Comparison of ENCODE assay signal across 1 cellular context in genomic region chr12:121217066-121217465, GRCh38.
TF ChIP-seq lines count a peak whose summit lies in the region.

No MANE protein-coding gene starts in this region.

TF ChIP-seq in HepG2, 621 proteins besides CTCF, POLR2A, EP300 and RAD21 (continued from another document and continues in another):
- TF ChIP-seq ZBTB40 (IDR thresholded peaks at IDR 0.05) (no peak), ZBTB40 (CRISPR knock-in tag; IDR thresholded peaks at IDR 0.05) (no peak), ZNF383 (CRISPR knock-in tag; IDR thresholded peaks at IDR 0.05; ENCODE audit: borderline replicate concordance) (no peak), RFX5 (IDR thresholded peaks at IDR 0.05; ENCODE audit: low read depth, low read length) (no peak), MED13 (CRISPR knock-in tag; IDR thresholded peaks at IDR 0.05) (no peak), TGIF2 (CRISPR knock-in tag; IDR thresholded peaks at IDR 0.05) (no peak), RFX1 (IDR thresholded peaks at IDR 0.05) (no peak), HOXA3 (CRISPR knock-in tag; IDR thresholded peaks at IDR 0.05) (0 out of 2 replicates have a peak, but pooled peaks have one; percentile 20), NCOA2 (CRISPR knock-in tag; IDR thresholded peaks at IDR 0.05) (no peak), JUN (CRISPR knock-in tag; IDR thresholded peaks at IDR 0.05) (0 out of 2 replicates have a peak, but pooled peaks have one; percentile 29), CEBPG (CRISPR knock-in tag; IDR thresholded peaks at IDR 0.05) (no peak), TCF7 (IDR thresholded peaks at IDR 0.05; ENCODE audit: low read depth) (no peak), ZBTB43 (CRISPR knock-in tag; conservative IDR thresholded peaks at IDR 0.05) (peak; percentile 87), CBX2 (IDR thresholded peaks at IDR 0.05; ENCODE audit: low read depth, low read length) (no peak), CBX2 (CRISPR knock-in tag; IDR thresholded peaks at IDR 0.05; ENCODE audit: low read depth) (no peak), ZFP90 (CRISPR knock-in tag; IDR thresholded peaks at IDR 0.05; ENCODE audit: borderline replicate concordance) (no peak), TOPORS (CRISPR knock-in tag; IDR thresholded peaks at IDR 0.05) (no peak), ZNF10 (CRISPR knock-in tag; IDR thresholded peaks at IDR 0.05; ENCODE audit: borderline replicate concordance, low read depth) (no peak), ZNF883 (CRISPR knock-in tag; IDR thresholded peaks at IDR 0.05; ENCODE audit: not compliant biosample characterization) (no peak), ZNF207 (IDR thresholded peaks at IDR 0.05; ENCODE audit: borderline replicate concordance) (no peak), PAWR (CRISPR knock-in tag; IDR thresholded peaks at IDR 0.05; ENCODE audit: borderline replicate concordance) (no peak), XBP1 (CRISPR knock-in tag; IDR thresholded peaks at IDR 0.05) (no peak), ATF7 (IDR thresholded peaks at IDR 0.05) (no peak), ATF7 (CRISPR knock-in tag; IDR thresholded peaks at IDR 0.05) (no peak), MLLT10 (CRISPR knock-in tag; IDR thresholded peaks at IDR 0.05) (no peak), ZBTB38 (CRISPR knock-in tag; IDR thresholded peaks at IDR 0.05) (peak; percentile 34; the same call in 1 of the 2 replicates), ZNF441 (CRISPR knock-in tag; IDR thresholded peaks at IDR 0.05; ENCODE audit: borderline replicate concordance) (peak; percentile 52; the same call in 1 of the 2 replicates), GMEB2 (CRISPR knock-in tag; IDR thresholded peaks at IDR 0.05; ENCODE audit: low read depth) (no peak), ZBTB14 (CRISPR knock-in tag; IDR thresholded peaks at IDR 0.05) (no peak), CHCHD3 (CRISPR knock-in tag; IDR thresholded peaks at IDR 0.05) (no peak), SALL1 (CRISPR knock-in tag; IDR thresholded peaks at IDR 0.05) (peak; percentile 34; the same call in 1 of the 2 replicates), ZNF672 (CRISPR knock-in tag; IDR thresholded peaks at IDR 0.05) (no peak), ELF4 (CRISPR knock-in tag; IDR thresholded peaks at IDR 0.05; ENCODE audit: borderline replicate concordance) (no peak), ZNF570 (CRISPR knock-in tag; IDR thresholded peaks at IDR 0.05; ENCODE audit: borderline replicate concordance) (no peak), ZNF263 (CRISPR knock-in tag; IDR thresholded peaks at IDR 0.05) (no peak), ZFP36 (IDR thresholded peaks at IDR 0.05; ENCODE audit: borderline replicate concordance, low read depth, low read length, partially characterized antibody) (no peak), SNAPC4 (CRISPR knock-in tag; IDR thresholded peaks at IDR 0.05) (no peak), TRIM24 (CRISPR knock-in tag; IDR thresholded peaks at IDR 0.05) (no peak), PAX8 (CRISPR knock-in tag; IDR thresholded peaks at IDR 0.05; ENCODE audit: borderline replicate concordance) (no peak), ZNF138 (CRISPR knock-in tag; IDR thresholded peaks at IDR 0.05; ENCODE audit: low read depth) (no peak), SSRP1 (CRISPR knock-in tag; IDR thresholded peaks at IDR 0.05) (no peak), ZSCAN9 (CRISPR knock-in tag; IDR thresholded peaks at IDR 0.05; ENCODE audit: borderline replicate concordance) (0 out of 2 replicates have a peak, but pooled peaks have one; percentile 41), ZFP36L2 (CRISPR knock-in tag; IDR thresholded peaks at IDR 0.05) (no peak), MED8 (CRISPR knock-in tag; IDR thresholded peaks at IDR 0.05; ENCODE audit: insufficient replicate concordance) (no peak), NFKBIZ (CRISPR knock-in tag; IDR thresholded peaks at IDR 0.05) (0 out of 2 replicates have a peak, but pooled peaks have one; percentile 30), YEATS2 (CRISPR knock-in tag; IDR thresholded peaks at IDR 0.05; ENCODE audit: borderline replicate concordance) (no peak), TEAD3 (CRISPR knock-in tag; optimal IDR thresholded peaks at IDR 0.05; ENCODE audit: borderline replicate concordance) (no peak), ZNF670 (CRISPR knock-in tag; IDR thresholded peaks at IDR 0.05; ENCODE audit: borderline replicate concordance) (no peak), MTF1 (CRISPR knock-in tag; IDR thresholded peaks at IDR 0.05) (no peak), SATB2 (CRISPR knock-in tag; IDR thresholded peaks at IDR 0.05) (no peak), REL (CRISPR knock-in tag; conservative IDR thresholded peaks at IDR 0.05) (no peak), GATAD2A (CRISPR knock-in tag; IDR thresholded peaks at IDR 0.05) (peak; percentile 49; the same call in 1 of the 2 replicates), ZNF124 (CRISPR knock-in tag; IDR thresholded peaks at IDR 0.05) (no peak), ZNF589 (CRISPR knock-in tag; conservative IDR thresholded peaks at IDR 0.05) (no peak)
